Comparison of ENCODE assay signal across 19 cellular contexts in the genomic region with DNA sequence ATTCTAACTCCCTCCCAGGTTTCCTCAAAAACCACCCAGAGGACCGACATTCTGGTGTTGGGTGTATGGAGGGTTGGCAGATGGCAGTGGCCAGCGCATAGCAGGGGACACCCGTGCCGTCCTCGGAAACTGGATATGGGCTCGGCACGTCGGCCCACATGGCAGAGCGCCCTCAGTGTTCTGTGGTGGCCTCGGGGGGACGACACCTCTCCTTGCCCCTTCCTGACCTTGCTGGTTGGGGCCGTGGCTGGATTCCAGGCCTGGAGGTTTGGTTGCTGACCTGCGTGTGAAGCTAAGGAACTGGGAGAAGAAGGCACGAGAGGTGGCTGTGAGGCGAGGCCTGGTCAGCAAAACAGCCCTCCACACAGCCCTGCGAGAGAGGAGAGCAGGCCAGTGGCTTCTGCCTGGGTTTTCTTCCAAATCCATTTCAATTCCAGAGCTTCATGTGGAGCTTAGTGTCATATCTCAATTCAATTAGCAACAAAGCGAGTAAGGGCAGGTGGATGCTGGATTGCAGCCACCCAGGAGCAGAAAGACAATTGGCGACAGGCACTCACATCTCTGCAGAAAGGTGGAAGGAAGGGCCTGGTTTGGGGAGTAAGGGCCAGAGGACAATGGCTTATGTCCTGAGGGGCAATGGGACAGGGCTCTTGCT.
"Had no signal": no experiment of that assay in that cellular context is flagged by ENCODE, and none has a peak within 500 bp of the region (broad histone marks: within the 10 kb centered on the region; RNA-seq: fewer than 3 reads in every experiment).

No MANE protein-coding gene starts in this region.

- H3K4me3 Mint-ChIP-seq: activated CD8-positive, alpha-beta T cell treated with anti-CD3 and anti-CD28 coated beads, Interleukin-2, amount 10 ng/mL, durations not matched to agents 7 days and 5 days; activated naive CD8-positive, alpha-beta T cell; activated T-helper 1 cell treated with anti-CD3 and anti-CD28 coated beads, Interleukin-12 subunit alpha, Interleukin-12 subunit beta, Interleukin-2, Interleukin-4 antibody, amounts not matched to agents 30 ng/mL and 10 ng/mL and 1 ng/mL, durations not matched to agents 14 hours and 24 hours and 36 hours; stimulated activated naive CD8-positive, alpha-beta T cell treated with anti-CD3 and anti-CD28 coated beads, Interleukin-15, Interleukin-2, amounts not matched to agents 100 ng/mL and 50 ng/mL, for 24 hours had no signal

- ATAC-seq: activated CD8-positive, alpha-beta T cell treated with anti-CD3 and anti-CD28 coated beads, Interleukin-2, amount 10 ng/mL, durations not matched to agents 7 days and 5 days; gastrocnemius medialis; mucosa of descending colon; psoas muscle had no signal

- H3K9me3 Mint-ChIP-seq: activated T-helper 1 cell treated with anti-CD3 and anti-CD28 coated beads, Interleukin-12 subunit alpha, Interleukin-12 subunit beta, Interleukin-2, Interleukin-4 antibody, amounts not matched to agents 30 ng/mL and 10 ng/mL and 1 ng/mL, durations not matched to agents 14 hours and 24 hours and 36 hours; stimulated activated naive CD8-positive, alpha-beta T cell treated with anti-CD3 and anti-CD28 coated beads, Interleukin-15, Interleukin-2, amounts not matched to agents 100 ng/mL and 50 ng/mL, for 24 hours had no signal

- DNase-seq: activated CD4-positive, alpha-beta T cell treated with anti-CD3 and anti-CD28 coated beads for 1 hour; activated CD4-positive, alpha-beta T cell treated with anti-CD3 and anti-CD28 coated beads, Interleukin-2, amount 50 U/mL, for 1 hour; activated CD8-positive, alpha-beta T cell treated with anti-CD3 and anti-CD28 coated beads, Interleukin-2, amount 10 ng/mL, durations not matched to agents 7 days and 5 days; adrenal gland; brain microvascular endothelial cell; caudate nucleus; esophagus squamous epithelium; gastrocnemius medialis; hippocampal formation; mesenchymal stem cell; mucosa of descending colon; ovary; stimulated activated CD4-positive, alpha-beta T cell treated with anti-CD3 and anti-CD28 coated beads, Interleukin-12 subunit alpha, Interleukin-12 subunit beta, amount 100 ng/mL, for 4 hours; T-helper 1 cell; WERI-Rb-1 had no signal

- H3K36me3 Mint-ChIP-seq: activated naive CD8-positive, alpha-beta T cell had no signal

- H3K27ac Mint-ChIP-seq: activated CD8-positive, alpha-beta T cell treated with anti-CD3 and anti-CD28 coated beads, Interleukin-2, amount 10 ng/mL, durations not matched to agents 7 days and 5 days; activated naive CD8-positive, alpha-beta T cell; activated T-helper 1 cell treated with anti-CD3 and anti-CD28 coated beads, Interleukin-12 subunit alpha, Interleukin-12 subunit beta, Interleukin-2, Interleukin-4 antibody, amounts not matched to agents 30 ng/mL and 10 ng/mL and 1 ng/mL, durations not matched to agents 14 hours and 24 hours and 36 hours; stimulated activated naive CD8-positive, alpha-beta T cell treated with anti-CD3 and anti-CD28 coated beads, Interleukin-15, Interleukin-2, amounts not matched to agents 100 ng/mL and 50 ng/mL, for 24 hours had no signal
